Comparison of ENCODE assay signal across 9 cellular contexts in genomic region chr17:78241277-78242023, GRCh38. TPM values are rescaled to one million over a fixed set of nuclear protein-coding genes. Genes with fewer than 3 reads are reported as not detected.
DNase-seq lines count a peak whose midpoint lies in the region; ATAC-seq and TF ChIP-seq lines count a peak whose summit lies in the region.
"Had no signal": no experiment of that assay in that cellular context is flagged by ENCODE, and none has a peak within 500 bp of the region (broad histone marks: within the 10 kb centered on the region; RNA-seq: fewer than 3 reads in every experiment).

No MANE protein-coding gene starts in this region.

- H3K27me3 ChIP-seq in BLaER1 treated with 17β-estradiol and CSF1 and Interleukin-3, amounts not matched to agents 10 nM and 100 nM = no peaks in the 10 kb centered on the region
- H3K27me3 ChIP-seq in WERI-Rb-1 (ENCODE audit: insufficient read depth, low read depth, severe bottlenecking) = no peaks in the 10 kb centered on the region

- peaks cover 7% of the 10 kb centered on the region for H3K27me3 Mint-ChIP-seq in HFFc6 (ENCODE audit: insufficient read depth)
- no peaks in the 10 kb centered on the region for H3K27me3 Mint-ChIP-seq in progenitor cell of endocrine pancreas
- H3K27me3 Mint-ChIP-seq in nephron progenitor cell (ENCODE audit: low read depth, poor library complexity) = peaks cover 3% of the 10 kb centered on the region

- peak overlapping the region in 9 of 11 experiments; percentile 32 to 77 (median 63); a peak in 13 of 22 replicates for H3K9ac ChIP-seq in BLaER1 treated with 17β-estradiol and CSF1 and Interleukin-3, amounts not matched to agents 10 nM and 100 nM

- DNase-seq in HFFc6 = peak; percentile 73
- DNase-seq in WERI-Rb-1 = peak; percentile 73
- DNase-seq in islet precursor cell = peak; percentile 70
- no peak for DNase-seq in progenitor cell of endocrine pancreas (ENCODE audit: low spot score, unreplicated experiment)
- DNase-seq in nephron progenitor cell = no peak
- no peak for DNase-seq in stimulated activated CD4-positive, alpha-beta T cell treated with anti-CD3 and anti-CD28 coated beads, Interleukin-1b, Interleukin-23, amount 100 ng/mL, for 48 hours
- DNase-seq: activated CD4-positive, CD25-positive, alpha-beta regulatory T cell treated with anti-CD3 and anti-CD28 coated beads, Interleukin-2, amount 50 U/mL, for 72 hours had no signal

- ATAC-seq in GM19351 (IDR thresholded peaks at IDR 0.05; ENCODE audit: unreplicated experiment) = no peak

- H3K4me1 Mint-ChIP-seq in HFFc6 (ENCODE audit: low read depth) (no peaks in the 10 kb centered on the region), progenitor cell of endocrine pancreas (ENCODE audit: low read depth) (no peaks in the 10 kb centered on the region), nephron progenitor cell (peaks cover 26% of the 10 kb centered on the region)

- peak overlapping the region in 9 of 11 experiments; percentile 73 to 90 (median 82); a peak in 18 of 22 replicates for H3K27ac ChIP-seq in BLaER1 treated with 17β-estradiol and CSF1 and Interleukin-3, amounts not matched to agents 10 nM and 100 nM
- no peak overlapping the region for H3K27ac ChIP-seq in WERI-Rb-1

- H3K9me3 ChIP-seq in BLaER1 treated with 17β-estradiol and CSF1 and Interleukin-3, amounts not matched to agents 10 nM and 100 nM (replicated peaks in 1 of 11) = peaks cover 0 to 11% (median 5%) of the 10 kb centered on the region in 11 experiments; a peak in 8 of 22 replicates
- peaks cover 12% of the 10 kb centered on the region for H3K9me3 ChIP-seq in WERI-Rb-1 (ENCODE audit: severe bottlenecking)

- H3K4me3 Mint-ChIP-seq in HFFc6 (no peak overlapping the region), progenitor cell of endocrine pancreas (ENCODE audit: low read depth) (no peak overlapping the region), nephron progenitor cell (no peak overlapping the region)

- H3K4me3 ChIP-seq in BLaER1 treated with 17β-estradiol and CSF1 and Interleukin-3, amounts not matched to agents 10 nM and 100 nM = no peak overlapping the region
- H3K4me3 ChIP-seq in WERI-Rb-1 (ENCODE audit: low read depth, low read length) = no peak overlapping the region

- H3K36me3 ChIP-seq in BLaER1 treated with 17β-estradiol and CSF1 and Interleukin-3, amounts not matched to agents 10 nM and 100 nM = no peaks in the 10 kb centered on the region
- no peaks in the 10 kb centered on the region for H3K36me3 ChIP-seq in WERI-Rb-1

- H3K4me2 ChIP-seq in BLaER1 treated with 17β-estradiol and CSF1 and Interleukin-3, amounts not matched to agents 10 nM and 100 nM = peak overlapping the region; percentile 63 to 85 (median 77)

- no peak for TF ChIP-seq CTCF in HFFc6 (IDR thresholded peaks at IDR 0.05)
- no peak for TF ChIP-seq CTCF in WERI-Rb-1 (IDR thresholded peaks at IDR 0.05; ENCODE audit: low read depth, low read length)
- TF ChIP-seq CTCF in progenitor cell of endocrine pancreas (IDR thresholded peaks at IDR 0.05; ENCODE audit: unreplicated experiment) = no peak
- no peak for TF ChIP-seq CTCF in nephron progenitor cell (IDR thresholded peaks at IDR 0.05)

- H3K36me3 Mint-ChIP-seq in HFFc6 (ENCODE audit: low read depth) = peaks cover 4% of the 10 kb centered on the region; the same call in 1 of the 2 replicates
- H3K36me3 Mint-ChIP-seq in progenitor cell of endocrine pancreas (ENCODE audit: insufficient read depth) = no peaks in the 10 kb centered on the region
- H3K36me3 Mint-ChIP-seq in nephron progenitor cell (ENCODE audit: low read depth) = peaks cover 5% of the 10 kb centered on the region

- H3K9me3 Mint-ChIP-seq in HFFc6 = no peaks in the 10 kb centered on the region; the same call in 1 of the 2 replicates
- peaks cover 3% of the 10 kb centered on the region for H3K9me3 Mint-ChIP-seq in progenitor cell of endocrine pancreas (ENCODE audit: low read depth)
- peaks cover 9% of the 10 kb centered on the region for H3K9me3 Mint-ChIP-seq in nephron progenitor cell

- no peak overlapping the region for H3K27ac Mint-ChIP-seq in HFFc6
- no peak overlapping the region for H3K27ac Mint-ChIP-seq in progenitor cell of endocrine pancreas
- H3K27ac Mint-ChIP-seq in nephron progenitor cell = no peak overlapping the region

- no peaks in the 10 kb centered on the region; a peak in 1 of 22 replicates for H4K20me1 ChIP-seq in BLaER1 treated with 17β-estradiol and CSF1 and Interleukin-3, amounts not matched to agents 10 nM and 100 nM

- H3K4me1 ChIP-seq in BLaER1 treated with 17β-estradiol and CSF1 and Interleukin-3, amounts not matched to agents 10 nM and 100 nM = peaks cover 19 to 84% (median 74%) of the 10 kb centered on the region in 10 experiments

RNA-seq across cellular contexts. Expression of gene TMEM235, which starts 10.0 kb away (rescaled TPM):
- not detected for total RNA-seq in HFFc6 (2021; fragmentation: NEBNext Ultra II Directional; extraction: Animal tissue kit (Norgen Biotek cat#: 25700))
- not detected in 2 replicates for total RNA-seq in progenitor cell of endocrine pancreas

RNA-seq across cellular contexts. Expression of gene BIRC5, which starts 27.4 kb away (rescaled TPM):
- total RNA-seq in HFFc6 (2021; fragmentation: NEBNext Ultra II Directional; extraction: Animal tissue kit (Norgen Biotek cat#: 25700)) = 10 to 100 TPM; 41.8 to 89.7 (median 83.3) TPM
- total RNA-seq in progenitor cell of endocrine pancreas = 28.9 and 30.0 TPM in 2 replicates

RNA-seq across cellular contexts. Expression of gene AFMID, which starts 54.3 kb away (rescaled TPM):
- 10 to 100 TPM; 23.0 to 32.9 (median 26.2) TPM for total RNA-seq in HFFc6 (2021; fragmentation: NEBNext Ultra II Directional; extraction: Animal tissue kit (Norgen Biotek cat#: 25700))
- 26.5 and 27.9 TPM in 2 replicates for total RNA-seq in progenitor cell of endocrine pancreas

RNA-seq across cellular contexts. Expression of gene TK1, which starts 54.6 kb away (rescaled TPM):
- 100 to 1,000 TPM in 4 of 6 experiments, 10 to 100 TPM in 2; 75.8 to 145 (median 136) TPM for total RNA-seq in HFFc6 (2021; fragmentation: NEBNext Ultra II Directional; extraction: Animal tissue kit (Norgen Biotek cat#: 25700))
- total RNA-seq in progenitor cell of endocrine pancreas = 27.9 and 29.1 TPM in 2 replicates

Comparison
In these comparisons a context has a peak if more than half of its experiments do, and no peak if none do; other contexts are left out.
1. DNase-seq: peak in HFFc6 (single experiment), WERI-Rb-1 (single experiment) and islet precursor cell (single experiment); none in progenitor cell of endocrine pancreas (single experiment), nephron progenitor cell (single experiment) and stimulated activated CD4-positive, alpha-beta T cell treated with anti-CD3 and anti-CD28 coated beads, Interleukin-1b, Interleukin-23, amount 100 ng/mL, for 48 hours (single experiment).